1 cellular context compared by ENCODE assay signal in the genomic region with DNA sequence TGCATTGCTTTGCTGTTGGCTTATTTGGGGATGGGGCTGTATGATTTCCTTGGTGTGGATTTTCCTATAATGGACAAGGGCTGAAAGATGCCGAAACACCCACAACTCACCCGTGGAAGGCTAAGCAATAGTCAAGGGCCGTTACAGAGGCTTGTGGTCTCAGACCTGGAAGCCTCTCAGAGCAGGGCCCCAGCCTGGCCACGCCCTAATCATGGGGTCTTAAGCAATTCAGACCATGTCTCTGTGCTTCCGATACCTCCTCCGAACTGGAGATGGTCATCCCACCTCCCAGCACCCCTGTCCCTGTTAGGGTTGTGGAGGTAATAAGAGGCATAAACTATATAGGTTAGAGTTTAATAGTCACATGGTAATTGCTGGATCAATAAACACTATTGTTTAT.
TF ChIP-seq lines count a peak whose summit lies in the region.

No MANE protein-coding gene starts in this region.

TF ChIP-seq in IMR-90, 13 proteins besides CTCF, POLR2A, EP300 and RAD21:
- TF ChIP-seq USF2 (IDR thresholded peaks at IDR 0.05; ENCODE audit: low read depth, low read length) (no peak), RCOR1 (IDR thresholded peaks at IDR 0.05; ENCODE audit: insufficient replicate concordance, low read length) (no peak), BHLHE40 (IDR thresholded peaks at IDR 0.05; ENCODE audit: low read depth, low read length) (no peak), FOS (IDR thresholded peaks at IDR 0.05; ENCODE audit: low read depth, low read length) (no peak), MAZ (IDR thresholded peaks at IDR 0.05; ENCODE audit: borderline replicate concordance, low read depth, low read length) (no peak), SMC3 (IDR thresholded peaks at IDR 0.05; ENCODE audit: low read depth, low read length) (no peak), CEBPB (IDR thresholded peaks at IDR 0.05; ENCODE audit: low read depth, low read length) (no peak), MAFK (IDR thresholded peaks at IDR 0.05; ENCODE audit: low read depth, low read length) (no peak), NFE2L2 (IDR thresholded peaks at IDR 0.05; ENCODE audit: low read depth, low read length) (no peak)
TF ChIP-seq in IMR-90: peak in this region for 0.
